16 cellular contexts compared by ENCODE assay signal in genomic region chr3:49566312-49566711, GRCh38. TPM values are rescaled to one million over a fixed set of nuclear protein-coding genes. Genes with fewer than 3 reads are reported as not detected.
DNase-seq lines count a peak whose midpoint lies in the region; ATAC-seq, FAIRE-seq and TF ChIP-seq lines count a peak whose summit lies in the region.
"Had no signal": no experiment of that assay in that cellular context is flagged by ENCODE, and none has a peak within 500 bp of the region (broad histone marks: within the 10 kb centered on the region; RNA-seq: fewer than 3 reads in every experiment).

No MANE protein-coding gene starts in this region.

- H3K9me2 ChIP-seq in HCT116 (ENCODE audit: insufficient read depth) = no peaks in the 10 kb centered on the region

- no peak for DNase-seq in BJ (ENCODE audit: low read depth)
- DNase-seq in HCT116 (ENCODE audit: low read depth, low spot score) = peak; percentile 16
- DNase-seq in kidney tubule cell (ENCODE audit: low spot score) = peak; percentile 25
- no peak for DNase-seq in SIG-M5 (lab: John Stamatoyannopoulos, UW)
- no peak for DNase-seq in GM12892 (ENCODE audit: insufficient read length)
- DNase-seq: activated T-cell treated with anti-CD3 and anti-CD28 coated beads, Interleukin-2, amount 50 U/mL, for 4 hours; Calu3; NCI-H187 treated with DMSO at 0.1 percent for 48 hours; stimulated activated CD8-positive, alpha-beta memory T cell treated with anti-CD3 and anti-CD28 coated beads, Interleukin-4, amount 100 ng/mL, for 48 hours; uterus had no signal

- no peak overlapping the region for H2AFZ ChIP-seq in HCT116 (ENCODE audit: low read depth, low read length, poor library complexity, severe bottlenecking)

- TF ChIP-seq POLR2A in HCT116 (IDR thresholded peaks at IDR 0.05; ENCODE audit: borderline replicate concordance, extremely low read depth, insufficient read depth, insufficient read length) (no peak), GM12892 (IDR thresholded peaks at IDR 0.05; ENCODE audit: low read depth, low read length) (no peak)

- intact Hi-C loops in HCT116 (cut with micrococcal nuclease) = no loop called here

- H3K27me3 ChIP-seq in BJ (ENCODE audit: control insufficient read depth, insufficient read depth, low read length) (peaks cover 6% of the 10 kb centered on the region), HCT116 (ENCODE audit: insufficient read depth, low read length) (0 out of 2 replicates have a peak, but pooled peaks cover 4% of the 10 kb centered on the region)
- H3K27me3 ChIP-seq: breast epithelium, uterus had no signal

- H3K4me3 ChIP-seq in BJ (ENCODE audit: low read depth, low read length) (no peak overlapping the region), HCT116 (replicated peaks in 1 of 2; ENCODE audit: low read depth in 1 of 2, low read length in 2 of 2) (no peak overlapping the region), WI38 (ENCODE audit: low read depth, low read length) (no peak overlapping the region)
- H3K4me3 ChIP-seq: breast epithelium, uterus had no signal

- POLR2A ChIA-PET in BJ (lab: Charles Lee) (no interaction called here), HCT116 (lab: Charles Lee) (interaction anchor here (0.8 kb wide), 1 partner anchor 12 kb away, joined by 3 read pairs; the partner anchor contains the start of gene BSN)

- CTCF ChIA-PET in BJ (lab: Yijun Ruan, JAX) = interaction anchor here (0.9 to 2.5 kb wide), 5 partner anchors 8 to 106 kb away, joined by 3 to 15 read pairs (median 5); no protein-coding TSS in a partner anchor
- CTCF ChIA-PET in HCT116 (lab: Charles Lee) = interaction anchor here (1.4 kb wide), 2 partner anchors 27 to 105 kb away, joined by 5 to 10 read pairs; no protein-coding TSS in a partner anchor

- ATAC-seq in HCT116 = peak; percentile 77
- no peak for ATAC-seq in GM21360 (IDR thresholded peaks at IDR 0.05; ENCODE audit: unreplicated experiment)
- no peak for ATAC-seq in HG03280 (IDR thresholded peaks at IDR 0.05; ENCODE audit: unreplicated experiment)
- ATAC-seq: activated T-cell treated with anti-CD3 and anti-CD28 coated beads, Interleukin-2, amount 50 U/mL, for 4 hours had no signal

- TF ChIP-seq CTCF in BJ (IDR thresholded peaks at IDR 0.05; ENCODE audit: insufficient read depth, low read depth, low read length) = peak; percentile 34
- peak; percentile 55 to 66 (median 56); a peak in 4 of 6 replicates for TF ChIP-seq CTCF in HCT116 (IDR thresholded peaks at IDR 0.05 in 2 of 3, conservative IDR thresholded peaks at IDR 0.05 in 1 of 3; ENCODE audit: borderline replicate concordance in 1 of 3, insufficient read depth in 1 of 3, low read depth in 2 of 3, low read length in 2 of 3)
- TF ChIP-seq CTCF in WI38 (IDR thresholded peaks at IDR 0.05; ENCODE audit: low read depth, low read length) = 0 out of 2 replicates have a peak, but pooled peaks have one; percentile 16

- TF ChIP-seq RAD21 in HCT116 (IDR thresholded peaks at IDR 0.05; ENCODE audit: low read depth) = peak; percentile 71

- H3K9ac ChIP-seq in HCT116 (ENCODE audit: low read length) = no peak overlapping the region

- FAIRE-seq in GM12892 (lab: Jason Lieb, UNC) = no peak
- FAIRE-seq: islet of Langerhans had no signal

- H3K36me3 ChIP-seq in BJ (ENCODE audit: control insufficient read depth, insufficient read depth, low read length) (no peaks in the 10 kb centered on the region), HCT116 (ENCODE audit: control insufficient read depth in 1 of 2, insufficient read depth in 2 of 2, low read length in 2 of 2) (no peaks in the 10 kb centered on the region)
- H3K36me3 ChIP-seq: breast epithelium, uterus had no signal

- no peak overlapping the region for H3K27ac ChIP-seq in HCT116 (ENCODE audit: low read depth, low read length)
- H3K27ac ChIP-seq: breast epithelium, epithelial cell of prostate, uterus had no signal

- H3K9me3 ChIP-seq in HCT116 (ENCODE audit: control insufficient read depth in 1 of 2, insufficient read depth in 1 of 2, low read depth in 1 of 2, low read length in 2 of 2) = no peaks in the 10 kb centered on the region
- H3K9me3 ChIP-seq: breast epithelium, uterus had no signal

- no peaks in the 10 kb centered on the region for H4K20me1 ChIP-seq in HCT116 (ENCODE audit: insufficient read depth)

- no peak overlapping the region for H3K4me2 ChIP-seq in HCT116 (ENCODE audit: low read length)

- no peaks in the 10 kb centered on the region for H3K79me2 ChIP-seq in HCT116 (ENCODE audit: insufficient read depth, low read length)

- H3K4me1 ChIP-seq in HCT116 (ENCODE audit: control insufficient read depth in 1 of 2, insufficient read depth in 2 of 2, low read length in 2 of 2) = peaks cover 0 to 4% of the 10 kb centered on the region in 2 experiments; a peak in 1 of 4 replicates
- H3K4me1 ChIP-seq: breast epithelium, uterus had no signal

- RAD21 ChIA-PET in HCT116 (lab: Charles Lee; ENCODE audit: low non-redundant PET in 1 of 2, low total read pairs in 2 of 2, uncharacterized antibody in 2 of 2, unreplicated experiment in 2 of 2) = no interaction called here

- no TSS peak for BruUV-seq in HCT116 (replicated peaks; lab: Mats Ljungman, UMichigan)

TF ChIP-seq in HCT116, 20 proteins besides CTCF, POLR2A, EP300 and RAD21:
- TF ChIP-seq FOSL1 (IDR thresholded peaks at IDR 0.05; ENCODE audit: low read depth) (no peak), JUND (IDR thresholded peaks at IDR 0.05) (no peak)
TF ChIP-seq in HCT116: peak in this region for 0.

RNA-seq across cellular contexts. Expression of gene BSN, which starts 12.0 kb away (rescaled TPM):
- 0.01 and 0.04 TPM in 2 replicates for polyA plus RNA-seq in BJ (2011; rRNA removed)
- polyA minus RNA-seq in BJ (2011; rRNA and poly(A)+ RNA removed) = 0.09 and 0.10 TPM in 2 replicates
- 1.5 TPM for total RNA-seq in HCT116 (2021; ENCODE audit: unreplicated experiment)
- polyA plus RNA-seq in HCT116 (2012) = 0.42 and 0.46 TPM in 2 replicates
- 0.08 TPM for polyA plus RNA-seq in GM12892 (2012; ENCODE audit: missing spikeins)

Comparison
In these comparisons a context has a peak if more than half of its experiments do, and no peak if none do; other contexts are left out.
1. DNase-seq: peak in HCT116 (single experiment) and kidney tubule cell (single experiment); none in BJ (single experiment), SIG-M5 (single experiment) and GM12892 (single experiment).
2. Peak in every context shown above with its lines, with median percentiles within 50 percentile points of each other: CTCF ChIP-seq.